Comparison of ENCODE assay signal across 15 cellular contexts in genomic region chr16:84207266-84207665, GRCh38. TPM values are rescaled to one million over a fixed set of nuclear protein-coding genes. Genes with fewer than 3 reads are reported as not detected.
DNase-seq lines count a peak whose midpoint lies in the region; ATAC-seq and TF ChIP-seq lines count a peak whose summit lies in the region.
"Had no signal": no experiment of that assay in that cellular context is flagged by ENCODE, and none has a peak within 500 bp of the region (broad histone marks: within the 10 kb centered on the region; RNA-seq: fewer than 3 reads in every experiment).

No MANE protein-coding gene starts in this region.

- TF ChIP-seq RAD21 in IMR-90 (IDR thresholded peaks at IDR 0.05; ENCODE audit: low read length), result no peak

- H3K4me1 ChIP-seq in IMR-90 (ENCODE audit: control insufficient read depth, insufficient read depth, low read length), result no peaks in the 10 kb centered on the region
- H3K4me1 ChIP-seq: A549, Caco-2 had no signal

- CTCF ChIA-PET in IMR-90 (lab: Yijun Ruan, JAX), result no interaction called here

- no peak overlapping the region for H3K18ac ChIP-seq in IMR-90 (ENCODE audit: low read depth, low read length)

- H3K9me3 ChIP-seq in IMR-90 (ENCODE audit: control insufficient read depth, insufficient read depth, low read length), result peaks cover 2% of the 10 kb centered on the region; the same call in 1 of the 2 replicates
- H3K9me3 ChIP-seq: A549 had no signal

- WGBS in IMR-90 (ENCODE audit: extremely low coverage in 2 of 2, insufficient read length in 1 of 2), 2 experiments, result 72% methylated on average over 3 of the region's 6 CpGs; no CpG with 5 or more reads in 1 of the 2 experiments

- ATAC-seq in IMR-90 (ENCODE audit: low read depth) (peak; percentile 21; the same call in 1 of the 2 replicates), GM21737 (IDR thresholded peaks at IDR 0.05; ENCODE audit: unreplicated experiment) (no peak)
- ATAC-seq: CD8-positive, alpha-beta T cell; HCT116 had no signal

- peaks cover 21% of the 10 kb centered on the region for H3K4me1 Mint-ChIP-seq in nephron progenitor cell
- peaks cover 5% of the 10 kb centered on the region for H3K4me1 Mint-ChIP-seq in activated T-cell treated with anti-CD3 and anti-CD28 coated beads, Interleukin-2, amount 50 U/mL, for 24 hours (ENCODE audit: low read depth)
- H3K4me1 Mint-ChIP-seq: CD14-positive monocyte had no signal

- H4K91ac ChIP-seq in IMR-90 (ENCODE audit: insufficient read depth, low read depth, low read length), result no peak overlapping the region

- no peak overlapping the region for H3K14ac ChIP-seq in IMR-90 (replicated peaks; ENCODE audit: low read depth, low read length)

- BruUV-seq in IMR-90 (replicated peaks; lab: Mats Ljungman, UMichigan), result no TSS peak

- no peaks in the 10 kb centered on the region for H4K20me1 ChIP-seq in IMR-90 (ENCODE audit: insufficient read depth, low read length)

- dilution Hi-C loops in IMR-90 (cut with HindIII; ENCODE audit: low sequenced_read_pairs, unreplicated experiment), result no loop called here

- POLR2A ChIA-PET in IMR-90 (lab: Charles Lee; ENCODE audit: unreplicated experiment), result no interaction called here

- H3K36me3 ChIP-seq in IMR-90 (ENCODE audit: control insufficient read depth, insufficient read depth, low read length), result no peaks in the 10 kb centered on the region

- no peaks in the 10 kb centered on the region for H3K9me1 ChIP-seq in IMR-90 (ENCODE audit: insufficient read depth, low read length)

- DNase-seq in IMR-90 (no peak), kidney glomerular epithelial cell (lab: John Stamatoyannopoulos, UW) (peak; percentile 39), nephron progenitor cell (no peak), DMS 273 (lab: John Stamatoyannopoulos, UW; ENCODE audit: unreplicated experiment) (no peak)
- DNase-seq in stimulated activated CD4-positive, alpha-beta T cell treated with anti-CD3 and anti-CD28 coated beads, Interleukin-2, amount 100 ng/mL, for 48 hours, result no peak
- DNase-seq in activated T-cell treated with anti-CD3 and anti-CD28 coated beads, Interleukin-2, amount 50 U/mL, for 24 hours, result no peak
- DNase-seq: Caco-2; CD8-positive, alpha-beta T cell; DMS53; GM23248 had no signal

- no peak overlapping the region for H2AK5ac ChIP-seq in IMR-90 (ENCODE audit: low read depth, low read length)

- peaks cover 3% of the 10 kb centered on the region for H3K9me3 Mint-ChIP-seq in nephron progenitor cell
- H3K9me3 Mint-ChIP-seq in activated T-cell treated with anti-CD3 and anti-CD28 coated beads, Interleukin-2, amount 50 U/mL, for 24 hours, result no peaks in the 10 kb centered on the region
- H3K9me3 Mint-ChIP-seq: CD8-positive, alpha-beta T cell had no signal

- no peak overlapping the region for H3K4me3 Mint-ChIP-seq in nephron progenitor cell
- H3K4me3 Mint-ChIP-seq in activated T-cell treated with anti-CD3 and anti-CD28 coated beads, Interleukin-2, amount 50 U/mL, for 24 hours, result no peak overlapping the region
- H3K4me3 Mint-ChIP-seq: CD14-positive monocyte; CD8-positive, alpha-beta T cell had no signal

- no peak overlapping the region for H3K4me2 ChIP-seq in IMR-90 (ENCODE audit: low read depth, low read length)
- H3K4me2 ChIP-seq: A549 had no signal

- peak overlapping the region; percentile 52 for H3K27ac Mint-ChIP-seq in nephron progenitor cell
- H3K27ac Mint-ChIP-seq in activated T-cell treated with anti-CD3 and anti-CD28 coated beads, Interleukin-2, amount 50 U/mL, for 24 hours, result no peak overlapping the region
- H3K27ac Mint-ChIP-seq: CD8-positive, alpha-beta T cell had no signal

- no peak overlapping the region for H3K27ac ChIP-seq in IMR-90 (ENCODE audit: insufficient read depth, low read length)
- H3K27ac ChIP-seq: A549, GM23248 had no signal

- no peak overlapping the region for H3K23ac ChIP-seq in IMR-90 (ENCODE audit: low read depth, low read length)

- intact Hi-C loops in IMR-90 (cut with micrococcal nuclease), result no loop called here

- H3K27me3 ChIP-seq in IMR-90 (ENCODE audit: control insufficient read depth, insufficient read depth, low read length), result peaks cover 35% of the 10 kb centered on the region

- in situ Hi-C loops in IMR-90 (cut with MboI; ENCODE audit: low sequenced_read_pairs), result no loop called here

- no peak overlapping the region for H4K5ac ChIP-seq in IMR-90 (ENCODE audit: low read depth, low read length)

- no peak for TF ChIP-seq CTCF in IMR-90 (conservative IDR thresholded peaks at IDR 0.05; ENCODE audit: low read depth, low read length)
- no peak for TF ChIP-seq CTCF in nephron progenitor cell (IDR thresholded peaks at IDR 0.05)

- no peak for TF ChIP-seq POLR2A in IMR-90 (IDR thresholded peaks at IDR 0.05; ENCODE audit: low read depth, low read length)

- H2BK120ac ChIP-seq in IMR-90 (ENCODE audit: low read depth, low read length), result no peak overlapping the region

- no peaks in the 10 kb centered on the region for H3K79me1 ChIP-seq in IMR-90 (ENCODE audit: low read depth in 1 of 2, low read length in 2 of 2)

- H2BK15ac ChIP-seq in IMR-90 (ENCODE audit: low read depth, low read length), result no peak overlapping the region

- H2BK5ac ChIP-seq in IMR-90 (ENCODE audit: low read depth, low read length, poor library complexity, severe bottlenecking), result no peak overlapping the region

- H3K56ac ChIP-seq in IMR-90 (ENCODE audit: extremely low read depth, insufficient read depth, low read length), result no peak overlapping the region

- H2BK20ac ChIP-seq in IMR-90 (ENCODE audit: low read depth, low read length), result no peak overlapping the region

- no peak overlapping the region for H3K9ac ChIP-seq in IMR-90 (ENCODE audit: low read depth, low read length)
- H3K9ac ChIP-seq: GM23248 had no signal

- no peak overlapping the region for H2AFZ ChIP-seq in IMR-90 (replicated peaks; ENCODE audit: low read length, poor library complexity)
- H2AFZ ChIP-seq: GM23248 had no signal

- no peak overlapping the region for H2AK9ac ChIP-seq in IMR-90 (replicated peaks; ENCODE audit: low read depth, low read length, poor library complexity)

- H3K27me3 Mint-ChIP-seq in nephron progenitor cell (ENCODE audit: low read depth, poor library complexity), result peaks cover 19% of the 10 kb centered on the region
- H3K27me3 Mint-ChIP-seq in activated T-cell treated with anti-CD3 and anti-CD28 coated beads, Interleukin-2, amount 50 U/mL, for 24 hours, result no peaks in the 10 kb centered on the region

- no peak overlapping the region for H4K8ac ChIP-seq in IMR-90 (ENCODE audit: low read depth in 2 of 2, low read length in 2 of 2)

- H3K4ac ChIP-seq in IMR-90 (ENCODE audit: low read depth, low read length), result no peak overlapping the region

- H3K4me3 ChIP-seq in IMR-90 (ENCODE audit: insufficient read depth, low read depth, low read length), result no peak overlapping the region
- H3K4me3 ChIP-seq: A549, GM23248 had no signal

- H3K36me3 Mint-ChIP-seq in nephron progenitor cell (ENCODE audit: low read depth), result no peaks in the 10 kb centered on the region
- no peaks in the 10 kb centered on the region for H3K36me3 Mint-ChIP-seq in activated T-cell treated with anti-CD3 and anti-CD28 coated beads, Interleukin-2, amount 50 U/mL, for 24 hours (ENCODE audit: low read depth)
- H3K36me3 Mint-ChIP-seq: CD14-positive monocyte; CD8-positive, alpha-beta T cell had no signal

TF ChIP-seq in IMR-90, 13 proteins besides CTCF, POLR2A, EP300 and RAD21:
- no peak for TF ChIP-seq CEBPB (IDR thresholded peaks at IDR 0.05; ENCODE audit: low read depth, low read length)
- no peak for TF ChIP-seq MAFK (IDR thresholded peaks at IDR 0.05; ENCODE audit: low read depth, low read length)
- no peak for TF ChIP-seq RCOR1 (IDR thresholded peaks at IDR 0.05; ENCODE audit: insufficient replicate concordance, low read length)
- TF ChIP-seq, protein P1, sequence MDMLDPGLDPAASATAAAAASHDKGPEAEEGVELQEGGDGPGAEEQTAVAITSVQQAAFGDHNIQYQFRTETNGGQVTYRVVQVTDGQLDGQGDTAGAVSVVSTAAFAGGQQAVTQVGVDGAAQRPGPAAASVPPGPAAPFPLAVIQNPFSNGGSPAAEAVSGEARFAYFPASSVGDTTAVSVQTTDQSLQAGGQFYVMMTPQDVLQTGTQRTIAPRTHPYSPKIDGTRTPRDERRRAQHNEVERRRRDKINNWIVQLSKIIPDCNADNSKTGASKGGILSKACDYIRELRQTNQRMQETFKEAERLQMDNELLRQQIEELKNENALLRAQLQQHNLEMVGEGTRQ (IDR thresholded peaks at IDR 0.05; ENCODE audit: low read depth, low read length), result no peak
- no peak for TF ChIP-seq FOS (IDR thresholded peaks at IDR 0.05; ENCODE audit: low read depth, low read length)

RNA-seq across cellular contexts. Expression of gene ADAD2, which starts 16.3 kb away (rescaled TPM):
- total RNA-seq in IMR-90 (2012; rRNA removed), result not detected in 2 replicates
- polyA plus RNA-seq in IMR-90 (2012; rRNA removed), result not detected in 2 replicates
- 0.06 TPM in 1 of 2 replicates, not detected in the other for polyA plus RNA-seq in IMR-90 (2012; cell fraction: cytosol; rRNA removed)
- polyA plus RNA-seq in IMR-90 (2012; cell fraction: nucleus; rRNA removed; ENCODE audit: low replicate concordance), result 0.03 TPM in 1 of 2 replicates, not detected in the other
- total RNA-seq: Caco-2; CD8-positive, alpha-beta T cell; GM23248 had no signal
- polyA plus RNA-seq: A549, BJ, CD14-positive monocyte, GM23248 had no signal

RNA-seq across cellular contexts. Expression of gene TAF1C, which starts 20.4 kb away (rescaled TPM):
- total RNA-seq in IMR-90 (2012; rRNA removed), result 6.1 and 7.3 TPM in 2 replicates
- 35.5 and 41.6 TPM in 2 replicates for polyA plus RNA-seq in IMR-90 (2012; rRNA removed)
- 15.1 and 17.4 TPM in 2 replicates for polyA plus RNA-seq in IMR-90 (2012; cell fraction: cytosol; rRNA removed)
- 397 and 707 TPM in 2 replicates for polyA plus RNA-seq in IMR-90 (2012; cell fraction: nucleus; rRNA removed; ENCODE audit: low replicate concordance)

RNA-seq across cellular contexts. Expression of gene KCNG4, which starts 32.5 kb away (rescaled TPM):
- total RNA-seq in IMR-90 (2012; rRNA removed), result not detected in 2 replicates
- polyA plus RNA-seq in IMR-90 (2012; rRNA removed), result not detected in 2 replicates
- polyA plus RNA-seq in IMR-90 (2012; cell fraction: cytosol; rRNA removed), result not detected in 2 replicates
- polyA plus RNA-seq in IMR-90 (2012; cell fraction: nucleus; rRNA removed; ENCODE audit: low replicate concordance), result not detected in 2 replicates
- total RNA-seq: Caco-2; CD8-positive, alpha-beta T cell; GM23248 had no signal
- polyA plus RNA-seq: A549, BJ, CD14-positive monocyte, GM23248 had no signal
